Comparison of ENCODE assay signal across 20 cellular contexts in genomic region chr22:24124247-24124646, GRCh38.
"Had no signal": no experiment of that assay in that cellular context is flagged by ENCODE, and none has a peak within 500 bp of the region (broad histone marks: within the 10 kb centered on the region; RNA-seq: fewer than 3 reads in every experiment).

No MANE protein-coding gene starts in this region.

- H3K27ac Mint-ChIP-seq: nephron had no signal

- H3K27ac ChIP-seq: dorsolateral prefrontal cortex, epithelial cell of prostate, esophagus muscularis mucosa, gastrocnemius medialis, left lung, psoas muscle, right lobe of liver had no signal

- H3K4me3 Mint-ChIP-seq: immature natural killer cell, nephron had no signal

- H3K9me3 Mint-ChIP-seq: immature natural killer cell, nephron had no signal

- H3K4me1 ChIP-seq: gastrocnemius medialis, psoas muscle, right lobe of liver had no signal

- H3K27me3 ChIP-seq: dorsolateral prefrontal cortex, esophagus muscularis mucosa, gastrocnemius medialis, left lung, right lobe of liver had no signal

- H3K4me3 ChIP-seq: dorsolateral prefrontal cortex, esophagus muscularis mucosa, gastrocnemius medialis, left lung, lung, psoas muscle, right lobe of liver had no signal

- ATAC-seq: gastrocnemius medialis, left lung, psoas muscle had no signal

- H3K9me3 ChIP-seq: esophagus muscularis mucosa, gastrocnemius medialis, left lung, psoas muscle, right lobe of liver had no signal

- DNase-seq: cortex of kidney; dorsolateral prefrontal cortex; effector CD8-positive, alpha-beta T cell; gastrocnemius medialis; immature natural killer cell; mesenchymal stem cell; midbrain; psoas muscle; retina; right lobe of liver; stimulated activated CD4-positive, alpha-beta T cell treated with anti-CD3 and anti-CD28 coated beads, Interleukin-15, amount 100 ng/mL, for 24 hours; stimulated activated CD4-positive, alpha-beta T cell treated with anti-CD3 and anti-CD28 coated beads, Interleukin-1b, Interleukin-23, amount 100 ng/mL, for 48 hours; stimulated activated CD4-positive, alpha-beta T cell treated with anti-CD3 and anti-CD28 coated beads, Interleukin-4, amount 100 ng/mL, for 24 hours; stimulated activated naive CD4-positive, alpha-beta T cell; trophoblast cell had no signal
